In the genomic region with DNA sequence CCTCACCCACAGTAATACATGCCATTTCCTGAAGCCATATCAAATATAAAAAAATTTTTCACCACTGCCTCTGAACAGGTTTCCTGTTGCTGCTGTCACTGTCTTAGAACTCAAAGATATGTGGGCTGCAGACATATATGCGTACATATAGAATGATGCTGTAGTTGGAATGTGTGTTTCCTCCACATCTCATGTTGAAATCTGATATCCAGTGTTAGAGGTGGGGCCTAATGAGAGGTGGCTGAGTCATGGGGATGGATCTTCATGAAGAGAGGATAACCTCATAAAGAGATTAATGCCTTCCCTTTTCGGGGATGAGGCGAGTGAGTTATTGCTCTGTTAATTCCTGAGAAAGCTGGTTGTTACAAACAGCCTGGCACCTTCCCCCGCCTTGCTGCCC, we compare ENCODE assay signal across 18 cellular contexts. TPM values are rescaled to one million over a fixed set of nuclear protein-coding genes. Genes with fewer than 3 reads are reported as not detected.
DNase-seq lines count a peak whose midpoint lies in the region; ATAC-seq and TF ChIP-seq lines count a peak whose summit lies in the region.
"Had no signal": no experiment of that assay in that cellular context is flagged by ENCODE, and none has a peak within 500 bp of the region (broad histone marks: within the 10 kb centered on the region; RNA-seq: fewer than 3 reads in every experiment).

No MANE protein-coding gene starts in this region.

- ATAC-seq in activated T-cell treated with anti-CD3 and anti-CD28 coated beads, Interleukin-2, amount 50 U/mL, for 4 hours, result no peak
- ATAC-seq in GM21528 (IDR thresholded peaks at IDR 0.05; ENCODE audit: low FRiP score, unreplicated experiment), result no peak

- peaks cover 20% of the 10 kb centered on the region for H3K4me1 ChIP-seq in Loucy (ENCODE audit: insufficient read depth, low read length, poor library complexity, severe bottlenecking)

- H3K27me3 ChIP-seq in Loucy (ENCODE audit: insufficient read depth, low read length, poor library complexity, severe bottlenecking), result no peaks in the 10 kb centered on the region
- H3K27me3 ChIP-seq: ovary had no signal

- no peaks in the 10 kb centered on the region for H3K9me3 Mint-ChIP-seq in activated T-cell treated with anti-CD3 and anti-CD28 coated beads, Interleukin-2, amount 50 U/mL, for 24 hours
- no peaks in the 10 kb centered on the region for H3K9me3 Mint-ChIP-seq in activated T-cell treated with anti-CD3 and anti-CD28 coated beads, Interleukin-2, amount 50 U/mL, for 4 hours
- H3K9me3 Mint-ChIP-seq: HFFc6 had no signal

- H3K27ac Mint-ChIP-seq in activated T-cell treated with anti-CD3 and anti-CD28 coated beads, Interleukin-2, amount 50 U/mL, for 24 hours, result peak overlapping the region; percentile 67
- H3K27ac Mint-ChIP-seq: HFFc6 had no signal

- no peak for DNase-seq in activated T-cell treated with anti-CD3 and anti-CD28 coated beads, Interleukin-2, amount 50 U/mL, for 24 hours
- DNase-seq in activated T-cell treated with anti-CD3 and anti-CD28 coated beads, Interleukin-2, amount 50 U/mL, for 4 hours, result no peak
- DNase-seq in amniotic epithelial cell (ENCODE audit: low read depth) (peak; percentile 84), skeletal muscle cell (ENCODE audit: low read depth) (peak; percentile 11), GM10266 (ENCODE audit: extremely low spot score) (no peak), SIG-M5 (lab: John Stamatoyannopoulos, UW) (no peak)
- DNase-seq: ACHN; activated CD4-positive, alpha-beta T cell treated with anti-CD3 and anti-CD28 coated beads for 1 hour; HFFc6; NCI-H2107; OCI-M1; ovary; small intestine had no signal

- H3K4me3 ChIP-seq in Loucy (ENCODE audit: low read length, poor library complexity, severe bottlenecking), result peak overlapping the region; percentile 7
- no peak overlapping the region for H3K4me3 ChIP-seq in skeletal muscle cell (ENCODE audit: low read depth, low read length)
- H3K4me3 ChIP-seq: ovary had no signal

- H3K4me1 Mint-ChIP-seq in activated T-cell treated with anti-CD3 and anti-CD28 coated beads, Interleukin-2, amount 50 U/mL, for 24 hours (ENCODE audit: low read depth), result peaks cover 16% of the 10 kb centered on the region
- peaks cover 11% of the 10 kb centered on the region for H3K4me1 Mint-ChIP-seq in activated T-cell treated with anti-CD3 and anti-CD28 coated beads, Interleukin-2, amount 50 U/mL, for 4 hours (ENCODE audit: low read depth)

- H2AFZ ChIP-seq in Loucy (ENCODE audit: low read length), result no peak overlapping the region

- TF ChIP-seq CTCF in Loucy (conservative IDR thresholded peaks at IDR 0.05; ENCODE audit: low read length), result no peak
- TF ChIP-seq CTCF in GM10266 (IDR thresholded peaks at IDR 0.05; ENCODE audit: control insufficient read depth, insufficient read depth, low read depth, missing control alignments), result no peak

- H3K4me3 Mint-ChIP-seq in activated T-cell treated with anti-CD3 and anti-CD28 coated beads, Interleukin-2, amount 50 U/mL, for 24 hours, result no peak overlapping the region
- no peak overlapping the region for H3K4me3 Mint-ChIP-seq in activated T-cell treated with anti-CD3 and anti-CD28 coated beads, Interleukin-2, amount 50 U/mL, for 4 hours
- H3K4me3 Mint-ChIP-seq: HFFc6 had no signal

- H3K9ac ChIP-seq in Loucy (ENCODE audit: low read depth, low read length, poor library complexity, severe bottlenecking), result no peak overlapping the region

- peak overlapping the region; percentile 40 for H3K4me2 ChIP-seq in Loucy (ENCODE audit: low read depth, low read length, poor library complexity, severe bottlenecking)

- H3K79me2 ChIP-seq in Loucy (ENCODE audit: insufficient read depth, low read length), result no peaks in the 10 kb centered on the region

- H3K36me3 Mint-ChIP-seq in activated T-cell treated with anti-CD3 and anti-CD28 coated beads, Interleukin-2, amount 50 U/mL, for 24 hours (ENCODE audit: low read depth), result no peaks in the 10 kb centered on the region
- H3K36me3 Mint-ChIP-seq in activated T-cell treated with anti-CD3 and anti-CD28 coated beads, Interleukin-2, amount 50 U/mL, for 4 hours (ENCODE audit: insufficient read depth), result no peaks in the 10 kb centered on the region

- no peaks in the 10 kb centered on the region for H3K9me3 ChIP-seq in Loucy (ENCODE audit: insufficient read depth, low read depth, low read length)
- H3K9me3 ChIP-seq: ovary had no signal

- no peaks in the 10 kb centered on the region for H3K36me3 ChIP-seq in Loucy (ENCODE audit: insufficient read depth, low read length)
- H3K36me3 ChIP-seq: ovary had no signal

- peaks cover 5% of the 10 kb centered on the region; the same call in 1 of the 2 replicates for H3F3A ChIP-seq in Loucy (ENCODE audit: low read depth)

- peaks cover 4% of the 10 kb centered on the region for H3K27me3 Mint-ChIP-seq in activated T-cell treated with anti-CD3 and anti-CD28 coated beads, Interleukin-2, amount 50 U/mL, for 24 hours
- H3K27me3 Mint-ChIP-seq in activated T-cell treated with anti-CD3 and anti-CD28 coated beads, Interleukin-2, amount 50 U/mL, for 4 hours (ENCODE audit: low read depth), result peaks cover 4% of the 10 kb centered on the region

- H3K9me2 ChIP-seq in Loucy (replicated peaks; ENCODE audit: low read depth, low read length), result no peaks in the 10 kb centered on the region

- H4K20me1 ChIP-seq in Loucy (ENCODE audit: insufficient read depth, low read length, poor library complexity, severe bottlenecking), result no peaks in the 10 kb centered on the region

RNA-seq across cellular contexts. Expression of a gene that starts 7.7 kb away (rescaled TPM):
- total RNA-seq in activated T-cell treated with anti-CD3 and anti-CD28 coated beads, Interleukin-2, amount 50 U/mL, for 4 hours, result not detected
- total RNA-seq: dermis microvascular lymphatic vessel endothelial cell; HFFc6; mononuclear cell; ovary; T-helper 1 cell treated with Interleukin-12 subunit alpha and Interleukin-12 subunit beta and Interleukin-4 antibody, amounts not matched to agents 30 ng/mL and 1 ng/mL, for 36 hours had no signal

Comparison
In these comparisons a context has a peak if more than half of its experiments do, and no peak if none do; other contexts are left out.
1. DNase-seq: peak in amniotic epithelial cell (single experiment) and skeletal muscle cell (single experiment); none in activated T-cell treated with anti-CD3 and anti-CD28 coated beads, Interleukin-2, amount 50 U/mL, for 24 hours (single experiment), activated T-cell treated with anti-CD3 and anti-CD28 coated beads, Interleukin-2, amount 50 U/mL, for 4 hours (single experiment), GM10266 (single experiment) and SIG-M5 (single experiment).